In genomic region chr14:87868920-87869319, GRCh38 we compare ENCODE assay signal across 21 cellular contexts.
"Had no signal": no experiment of that assay in that cellular context is flagged by ENCODE, and none has a peak within 500 bp of the region (broad histone marks: within the 10 kb centered on the region; RNA-seq: fewer than 3 reads in every experiment).

No MANE protein-coding gene starts in this region.

- H3K27me3 ChIP-seq: adrenal gland, left lung, right atrium auricular region, tibial artery had no signal

- DNase-seq: activated CD4-positive, alpha-beta T cell treated with anti-CD3 and anti-CD28 coated beads, Interleukin-2, amount 50 U/mL, for 4 hours; activated CD8-positive, alpha-beta memory T cell treated with anti-CD3 and anti-CD28 coated beads, Interleukin-2, amount 50 U/mL, for 48 hours; activated naive CD4-positive, alpha-beta T cell; activated T-cell treated with anti-CD3 and anti-CD28 coated beads, Interleukin-2, amount 50 U/mL, for 4 hours; adrenal gland; effector memory CD4-positive, alpha-beta T cell; foreskin melanocyte; kidney; left lung; stimulated activated CD4-positive, alpha-beta T cell treated with anti-CD3 and anti-CD28 coated beads, Interleukin-4, amount 100 ng/mL, for 24 hours; stimulated activated naive CD4-positive, alpha-beta T cell treated with Interleukin-2 at 50 U/mL for 16 hours; T-helper 9 cell; tibial artery had no signal

- H3K36me3 Mint-ChIP-seq: activated naive CD8-positive, alpha-beta T cell; natural killer cell treated with Interleukin-12 subunit alpha and Interleukin-12 subunit beta and Interleukin-15 and Interleukin-18, amount 100 ng/mL, for 72 hours had no signal

- H3K27ac Mint-ChIP-seq: activated naive CD8-positive, alpha-beta T cell; activated T-helper 2 cell treated with anti-CD3 and anti-CD28 coated beads, Interferon-gamma antibody, Interleukin-2, Interleukin-4, amounts not matched to agents 10 μg/mL and 5 μg/mL and 100 μg/mL, durations not matched to agents 14 hours and 24 hours and 36 hours; dendritic cell treated with granulocyte-macrophage colony-stimulating factor and Interleukin-4, amounts not matched to agents 40 ng/mL and 50 ng/mL, for 4 days; natural killer cell treated with Interleukin-12 subunit alpha and Interleukin-12 subunit beta and Interleukin-15 and Interleukin-18, amount 100 ng/mL, for 72 hours had no signal

- H3K27ac ChIP-seq: adrenal gland, left lung, prostate gland, tibial artery had no signal

- H3K4me3 ChIP-seq: adrenal gland, left lung, lung, prostate gland, right atrium auricular region, tibial artery had no signal

- H3K36me3 ChIP-seq: adrenal gland, left lung, prostate gland, right atrium auricular region, tibial artery had no signal

- H3K4me1 ChIP-seq: adrenal gland, left lung, prostate gland, right atrium auricular region, tibial artery had no signal

- H3K9me3 ChIP-seq: adrenal gland, left lung, prostate gland, right atrium auricular region, tibial artery had no signal

- H3K27me3 Mint-ChIP-seq: dendritic cell treated with granulocyte-macrophage colony-stimulating factor and Interleukin-4, amounts not matched to agents 40 ng/mL and 50 ng/mL, for 4 days had no signal

- H3K4me3 Mint-ChIP-seq: activated naive CD8-positive, alpha-beta T cell; activated T-cell treated with anti-CD3 and anti-CD28 coated beads, Interleukin-2, amount 50 U/mL, for 4 hours; dendritic cell treated with granulocyte-macrophage colony-stimulating factor and Interleukin-4, amounts not matched to agents 40 ng/mL and 50 ng/mL, for 4 days; natural killer cell treated with Interleukin-12 subunit alpha and Interleukin-12 subunit beta and Interleukin-15 and Interleukin-18, amount 100 ng/mL, for 72 hours had no signal

- FAIRE-seq: endothelial cell of umbilical vein, kidney had no signal

- H3K9me3 Mint-ChIP-seq: activated T-cell treated with anti-CD3 and anti-CD28 coated beads, Interleukin-2, amount 50 U/mL, for 4 hours; activated T-helper 2 cell treated with anti-CD3 and anti-CD28 coated beads, Interferon-gamma antibody, Interleukin-2, Interleukin-4, amounts not matched to agents 10 μg/mL and 5 μg/mL and 100 μg/mL, durations not matched to agents 14 hours and 24 hours and 36 hours; dendritic cell treated with granulocyte-macrophage colony-stimulating factor and Interleukin-4, amounts not matched to agents 40 ng/mL and 50 ng/mL, for 4 days; natural killer cell treated with Interleukin-12 subunit alpha and Interleukin-12 subunit beta and Interleukin-15 and Interleukin-18, amount 100 ng/mL, for 72 hours had no signal
